ENCODE assay signal across 41 cellular contexts in genomic region chr6:67064323-67064722, GRCh38.
"Had no signal": no experiment of that assay in that cellular context is flagged by ENCODE, and none has a peak within 500 bp of the region (broad histone marks: within the 10 kb centered on the region; RNA-seq: fewer than 3 reads in every experiment).

No MANE protein-coding gene starts in this region.

- H3K36me3 Mint-ChIP-seq: activated CD4-positive, alpha-beta memory T cell treated with anti-CD3 and anti-CD28 coated beads for 36 hours; activated naive CD4-positive, alpha-beta T cell treated with anti-CD3 and anti-CD28 coated beads, Interleukin-2, amount 50 U/mL, for 72 hours; activated naive CD8-positive, alpha-beta T cell treated with anti-CD3 and anti-CD28 coated beads for 36 hours had no signal

- H3K4me1 ChIP-seq: adrenal gland, body of pancreas had no signal

- H3K27ac Mint-ChIP-seq: activated CD4-positive, alpha-beta memory T cell treated with anti-CD3 and anti-CD28 coated beads for 36 hours; activated CD4-positive, alpha-beta T cell treated with anti-CD3 and anti-CD28 coated beads, Interleukin-2, amount 10 ng/mL, durations not matched to agents 24 days and 14 days; activated CD8-positive, alpha-beta T cell treated with anti-CD3 and anti-CD28 coated beads for 36 hours; activated naive CD4-positive, alpha-beta T cell treated with anti-CD3 and anti-CD28 coated beads for 36 hours; activated naive CD4-positive, alpha-beta T cell treated with anti-CD3 and anti-CD28 coated beads, Interleukin-2, amount 50 U/mL, for 72 hours; activated naive CD8-positive, alpha-beta T cell treated with anti-CD3 and anti-CD28 coated beads for 36 hours; activated T-cell treated with anti-CD3 and anti-CD28 coated beads, Interleukin-2, amount 50 U/mL, for 72 hours; activated T-helper 1 cell treated with anti-CD3 and anti-CD28 coated beads, Interleukin-12 subunit alpha, Interleukin-12 subunit beta, Interleukin-2, Interleukin-4 antibody, amounts not matched to agents 30 ng/mL and 10 ng/mL and 1 ng/mL, durations not matched to agents 14 hours and 24 hours and 36 hours; activated T-helper 17 cell treated with anti-CD3 and anti-CD28 coated beads, Interleukin-2, amount 50 U/mL, for 72 hours; T-helper 1 cell treated with Interleukin-12 subunit alpha and Interleukin-12 subunit beta and Interleukin-4 antibody, amounts not matched to agents 30 μg/mL and 1 μg/mL, for 36 hours; T-helper 2 cell treated with Interferon-gamma antibody and Interleukin-4, amounts not matched to agents 5 μg/mL and 100 μg/mL, for 36 hours; WTC11 had no signal

- H3K27me3 ChIP-seq: adrenal gland, body of pancreas, brain microvascular endothelial cell, cardiac muscle cell had no signal

- H3K27ac ChIP-seq: adrenal gland, body of pancreas, brain microvascular endothelial cell, cardiac muscle cell, coronary artery, WERI-Rb-1 had no signal

- H3K4me3 Mint-ChIP-seq: activated CD4-positive, alpha-beta memory T cell treated with anti-CD3 and anti-CD28 coated beads for 36 hours; activated CD4-positive, alpha-beta T cell treated with anti-CD3 and anti-CD28 coated beads, Interleukin-2, amount 10 ng/mL, durations not matched to agents 24 days and 14 days; activated CD8-positive, alpha-beta T cell treated with anti-CD3 and anti-CD28 coated beads for 36 hours; activated naive CD4-positive, alpha-beta T cell treated with anti-CD3 and anti-CD28 coated beads for 36 hours; activated naive CD8-positive, alpha-beta T cell treated with anti-CD3 and anti-CD28 coated beads for 36 hours; activated T-cell treated with anti-CD3 and anti-CD28 coated beads, Interleukin-2, amount 50 U/mL, for 4 hours; activated T-cell treated with anti-CD3 and anti-CD28 coated beads, Interleukin-2, amount 50 U/mL, for 72 hours; activated T-helper 1 cell treated with anti-CD3 and anti-CD28 coated beads, Interleukin-12 subunit alpha, Interleukin-12 subunit beta, Interleukin-2, Interleukin-4 antibody, amounts not matched to agents 30 ng/mL and 10 ng/mL and 1 ng/mL, durations not matched to agents 14 hours and 24 hours and 36 hours; activated T-helper 17 cell treated with anti-CD3 and anti-CD28 coated beads, Interleukin-2, amount 50 U/mL, for 72 hours; central memory CD8-positive, alpha-beta T cell; T-helper 1 cell treated with Interleukin-12 subunit alpha and Interleukin-12 subunit beta and Interleukin-4 antibody, amounts not matched to agents 30 μg/mL and 1 μg/mL, for 36 hours; T-helper 2 cell treated with Interferon-gamma antibody and Interleukin-4, amounts not matched to agents 5 μg/mL and 100 μg/mL, for 36 hours; WTC11 had no signal

- H3K4me3 ChIP-seq: adrenal gland, body of pancreas, cardiac muscle cell, coronary artery had no signal

- H3K4me1 Mint-ChIP-seq: activated CD4-positive, alpha-beta T cell treated with anti-CD3 and anti-CD28 coated beads, Interleukin-2, amount 10 ng/mL, durations not matched to agents 24 days and 14 days; activated naive CD8-positive, alpha-beta T cell treated with anti-CD3 and anti-CD28 coated beads for 36 hours; activated T-helper 17 cell treated with anti-CD3 and anti-CD28 coated beads, Interleukin-2, amount 50 U/mL, for 72 hours; central memory CD8-positive, alpha-beta T cell had no signal

- DNase-seq: activated CD4-positive, alpha-beta memory T cell treated with anti-CD3 and anti-CD28 coated beads for 36 hours; activated CD4-positive, alpha-beta T cell treated with anti-CD3 and anti-CD28 coated beads for 4 hours; activated CD4-positive, alpha-beta T cell treated with anti-CD3 and anti-CD28 coated beads, Interleukin-2, amount 10 ng/mL, durations not matched to agents 24 days and 14 days; activated CD4-positive, alpha-beta T cell treated with anti-CD3 and anti-CD28 coated beads, Interleukin-2, amount 50 U/mL, for 1 hour; activated CD4-positive, alpha-beta T cell treated with anti-CD3 and anti-CD28 coated beads, Interleukin-2, amount 50 U/mL, for 4 hours; activated CD4-positive, CD25-positive, alpha-beta regulatory T cell; activated CD4-positive, CD25-positive, alpha-beta regulatory T cell treated with anti-CD3 and anti-CD28 coated beads, Interleukin-2, amount 50 U/mL, for 72 hours; activated CD8-positive, alpha-beta memory T cell treated with anti-CD3 and anti-CD28 coated beads, Interleukin-2, amount 50 U/mL, for 4 hours; activated CD8-positive, alpha-beta T cell treated with anti-CD3 and anti-CD28 coated beads for 36 hours; activated effector memory CD4-positive, alpha-beta T cell treated with anti-CD3 and anti-CD28 coated beads, Interleukin-2, amount 50 U/mL, for 16 hours; activated gamma-delta T cell treated with Interleukin-2 at 50 U/mL for 16 hours; activated naive CD4-positive, alpha-beta T cell; activated naive CD4-positive, alpha-beta T cell treated with anti-CD3 and anti-CD28 coated beads for 36 hours; activated naive CD4-positive, alpha-beta T cell treated with anti-CD3 and anti-CD28 coated beads, Interleukin-2, amount 50 U/mL, for 16 hours; activated naive CD8-positive, alpha-beta T cell treated with anti-CD3 and anti-CD28 coated beads for 36 hours; activated T-cell treated with anti-CD3 and anti-CD28 coated beads for 4 hours; activated T-cell treated with anti-CD3 and anti-CD28 coated beads, Interleukin-2, amount 50 U/mL, for 1 hour; activated T-cell treated with anti-CD3 and anti-CD28 coated beads, Interleukin-2, amount 50 U/mL, for 4 hours; activated T-cell treated with anti-CD3 and anti-CD28 coated beads, Interleukin-2, amount 50 U/mL, for 72 hours; adrenal gland; amniotic stem cell; aorta; body of pancreas; brain microvascular endothelial cell; caudate nucleus; T-helper 2 cell; T-helper 9 cell; WERI-Rb-1 had no signal

- H3K9me3 ChIP-seq: adrenal gland, body of pancreas had no signal

- H3K36me3 ChIP-seq: adrenal gland, brain microvascular endothelial cell, cardiac muscle cell, WERI-Rb-1 had no signal

- H3K27me3 Mint-ChIP-seq: activated CD4-positive, alpha-beta memory T cell treated with anti-CD3 and anti-CD28 coated beads for 36 hours; activated CD4-positive, alpha-beta T cell treated with anti-CD3 and anti-CD28 coated beads, Interleukin-2, amount 10 ng/mL, durations not matched to agents 24 days and 14 days; activated CD8-positive, alpha-beta T cell treated with anti-CD3 and anti-CD28 coated beads for 36 hours; activated naive CD8-positive, alpha-beta T cell treated with anti-CD3 and anti-CD28 coated beads for 36 hours; activated T-helper 17 cell treated with anti-CD3 and anti-CD28 coated beads, Interleukin-2, amount 50 U/mL, for 72 hours; central memory CD8-positive, alpha-beta T cell had no signal

- FAIRE-seq: astrocyte, bronchial epithelial cell, colon, TTC549 had no signal

- ATAC-seq: activated CD8-positive, alpha-beta T cell treated with anti-CD3 and anti-CD28 coated beads for 36 hours; activated naive CD4-positive, alpha-beta T cell treated with anti-CD3 and anti-CD28 coated beads, Interleukin-2, amount 50 U/mL, for 72 hours; activated T-cell treated with anti-CD3 and anti-CD28 coated beads, Interleukin-2, amount 50 U/mL, for 4 hours; activated T-cell treated with anti-CD3 and anti-CD28 coated beads, Interleukin-2, amount 50 U/mL, for 72 hours; activated T-helper 17 cell treated with anti-CD3 and anti-CD28 coated beads, Interleukin-2, amount 50 U/mL, for 72 hours; body of pancreas; WTC11 had no signal
